ENCODE assay signal across 27 cellular contexts in the genomic region with DNA sequence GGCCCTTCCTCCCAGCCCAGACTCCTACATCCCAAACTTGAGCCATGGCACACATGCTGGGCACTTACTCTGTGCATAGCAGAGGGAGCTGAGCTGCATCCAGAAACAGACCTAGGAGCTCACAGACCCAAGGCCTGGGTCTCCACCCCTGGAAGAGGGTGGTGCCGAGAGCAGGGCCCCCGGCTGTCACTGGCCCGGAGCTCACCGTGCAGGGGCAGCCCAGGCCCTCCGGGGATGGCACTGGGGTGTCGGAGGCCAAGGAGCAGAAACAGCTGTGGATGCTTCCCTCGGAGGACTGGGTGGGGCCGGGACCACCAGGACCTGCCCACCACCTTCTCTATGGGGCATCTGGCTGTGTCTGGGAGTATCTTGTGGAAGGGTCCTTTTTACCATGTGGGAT. TPM values are rescaled to one million over a fixed set of nuclear protein-coding genes. Genes with fewer than 3 reads are reported as not detected.
A peak's percentile ranks its signal among the peaks of the same experiment; 100 is the strongest.
DNase-seq lines count a peak whose midpoint lies in the region; FAIRE-seq and TF ChIP-seq lines count a peak whose summit lies in the region.
"Had no signal": no experiment of that assay in that cellular context is flagged by ENCODE, and none has a peak within 500 bp of the region (broad histone marks: within the 10 kb centered on the region; RNA-seq: fewer than 3 reads in every experiment).

No MANE protein-coding gene starts in this region.

- 84 to 93% (median 84%) methylated on average over 8 of the region's 8 CpGs for WGBS in adipose tissue, 3 donors

- H4K20me1 ChIP-seq in neural progenitor cell (ENCODE audit: low read depth) = no peaks in the 10 kb centered on the region
- H4K20me1 ChIP-seq: BLaER1 had no signal

- H3K27ac Mint-ChIP-seq in activated CD4-positive, alpha-beta T cell treated with anti-CD3 and anti-CD28 coated beads, Interleukin-2, amount 10 ng/mL, durations not matched to agents 24 days and 14 days = peak overlapping the region; percentile 98
- no peak overlapping the region for H3K27ac Mint-ChIP-seq in neural progenitor cell
- H3K27ac Mint-ChIP-seq: progenitor cell of endocrine pancreas had no signal

- no peak overlapping the region for H3K4me3 Mint-ChIP-seq in activated CD4-positive, alpha-beta T cell treated with anti-CD3 and anti-CD28 coated beads, Interleukin-2, amount 10 ng/mL, durations not matched to agents 24 days and 14 days
- H3K4me3 Mint-ChIP-seq in neural progenitor cell = no peak overlapping the region

- FAIRE-seq in GM19239 (lab: Jason Lieb, UNC) = peak; percentile 14
- FAIRE-seq: A204.1, colon, endometrium had no signal

- H3K27ac ChIP-seq in adipose tissue (ENCODE audit: low read depth, low read length) (peak overlapping the region; percentile 0), neural progenitor cell (no peak overlapping the region)
- H3K27ac ChIP-seq: BLaER1, brain microvascular endothelial cell had no signal

- no peak overlapping the region for H3K9ac ChIP-seq in neural progenitor cell
- H3K9ac ChIP-seq: BLaER1 had no signal

- H3K4me1 Mint-ChIP-seq in activated CD4-positive, alpha-beta T cell treated with anti-CD3 and anti-CD28 coated beads, Interleukin-2, amount 10 ng/mL, durations not matched to agents 24 days and 14 days = peaks cover 47% of the 10 kb centered on the region
- H3K4me1 Mint-ChIP-seq in neural progenitor cell = peaks cover 2% of the 10 kb centered on the region

- H3F3A ChIP-seq in neural progenitor cell (ENCODE audit: low read depth) = no peaks in the 10 kb centered on the region

- H3K79me2 ChIP-seq in neural progenitor cell (ENCODE audit: low read depth) = no peaks in the 10 kb centered on the region

- H3K36me3 Mint-ChIP-seq in activated CD4-positive, alpha-beta T cell treated with anti-CD3 and anti-CD28 coated beads, Interleukin-2, amount 10 ng/mL, durations not matched to agents 24 days and 14 days (ENCODE audit: low read depth) = no peaks in the 10 kb centered on the region
- no peaks in the 10 kb centered on the region for H3K36me3 Mint-ChIP-seq in neural progenitor cell
- H3K36me3 Mint-ChIP-seq: activated naive CD4-positive, alpha-beta T cell treated with anti-CD3 and anti-CD28 coated beads, Interleukin-2, amount 50 U/mL, for 24 hours; naive thymus-derived CD8-positive, alpha-beta T cell had no signal

- intact Hi-C loops in activated CD4-positive, alpha-beta T cell treated with anti-CD3 and anti-CD28 coated beads, Interleukin-2, amount 10 ng/mL, durations not matched to agents 24 days and 14 days (cut with micrococcal nuclease) = no loop called here

- no peak for TF ChIP-seq CTCF in neural progenitor cell (IDR thresholded peaks at IDR 0.05)

- no peak overlapping the region for H3K4me2 ChIP-seq in neural progenitor cell
- H3K4me2 ChIP-seq: BLaER1 had no signal

- H3K9me3 Mint-ChIP-seq in activated CD4-positive, alpha-beta T cell treated with anti-CD3 and anti-CD28 coated beads, Interleukin-2, amount 10 ng/mL, durations not matched to agents 24 days and 14 days = no peaks in the 10 kb centered on the region
- no peaks in the 10 kb centered on the region for H3K9me3 Mint-ChIP-seq in neural progenitor cell
- H3K9me3 Mint-ChIP-seq: activated naive CD4-positive, alpha-beta T cell treated with anti-CD3 and anti-CD28 coated beads, Interleukin-2, amount 50 U/mL, for 24 hours; naive thymus-derived CD8-positive, alpha-beta T cell had no signal

- no peaks in the 10 kb centered on the region for H3K27me3 ChIP-seq in neural progenitor cell
- H3K27me3 ChIP-seq: BLaER1 had no signal

- H3K36me3 ChIP-seq in neural progenitor cell = no peaks in the 10 kb centered on the region
- H3K36me3 ChIP-seq: BLaER1, brain microvascular endothelial cell, HAP-1, heart left ventricle had no signal

- H3K27me3 Mint-ChIP-seq in activated CD4-positive, alpha-beta T cell treated with anti-CD3 and anti-CD28 coated beads, Interleukin-2, amount 10 ng/mL, durations not matched to agents 24 days and 14 days = no peaks in the 10 kb centered on the region
- H3K27me3 Mint-ChIP-seq in neural progenitor cell (ENCODE audit: insufficient read depth, low read depth) = peaks cover 8% of the 10 kb centered on the region
- H3K27me3 Mint-ChIP-seq: activated naive CD4-positive, alpha-beta T cell treated with anti-CD3 and anti-CD28 coated beads, Interleukin-2, amount 50 U/mL, for 24 hours had no signal

- H3K4me3 ChIP-seq in neural progenitor cell = no peak overlapping the region
- H3K4me3 ChIP-seq: BLaER1, HAP-1, skin epidermis had no signal

- H2AFZ ChIP-seq in neural progenitor cell (replicated peaks) = no peak overlapping the region

- no peaks in the 10 kb centered on the region for H3K4me1 ChIP-seq in neural progenitor cell
- H3K4me1 ChIP-seq: HAP-1 had no signal

- H3K9me3 ChIP-seq in neural progenitor cell (ENCODE audit: low read depth) = no peaks in the 10 kb centered on the region
- H3K9me3 ChIP-seq: BLaER1, HAP-1, heart left ventricle had no signal

- DNase-seq in activated CD4-positive, alpha-beta T cell treated with anti-CD3 and anti-CD28 coated beads, Interleukin-2, amount 10 ng/mL, durations not matched to agents 24 days and 14 days = no peak
- DNase-seq in activated CD4-positive, alpha-beta T cell treated with anti-CD3 and anti-CD28 coated beads for 4 hours = no peak
- no peak for DNase-seq in GM19239 (ENCODE audit: insufficient read length, low spot score)
- DNase-seq in neural progenitor cell (ENCODE audit: low spot score) = peak; percentile 0
- no peak for DNase-seq in hypothalamus (lab: John Stamatoyannopoulos, UW)
- DNase-seq in hippocampal formation (lab: John Stamatoyannopoulos, UW) = no peak
- DNase-seq in SW480 (ENCODE audit: low spot score) = no peak
- DNase-seq: activated CD4-positive, CD25-positive, alpha-beta regulatory T cell; brain microvascular endothelial cell; heart left ventricle; mammary epithelial cell; naive thymus-derived CD8-positive, alpha-beta T cell; NCI-H146; NCI-H774; PC-3; stimulated activated CD4-positive, alpha-beta T cell treated with anti-CD3 and anti-CD28 coated beads, Interleukin-2, amount 100 ng/mL, for 48 hours had no signal

RNA-seq across cellular contexts. Expression of a gene that starts 4.3 kb away (rescaled TPM):
- not detected in 2 replicates for total RNA-seq in activated CD4-positive, alpha-beta T cell treated with anti-CD3 and anti-CD28 coated beads, Interleukin-2, amount 10 ng/mL, durations not matched to agents 24 days and 14 days
- polyA plus RNA-seq in adipose tissue = 10 to 100 TPM in 2 of 3 donors, under 1 TPM in 1; 0.46 to 22.4 (median 16.5) TPM
- not detected in 2 replicates for total RNA-seq in neural progenitor cell (ENCODE audit: low replicate concordance)
- total RNA-seq: G401; M059J; mammary epithelial cell; naive thymus-derived CD8-positive, alpha-beta T cell; PC-3; progenitor cell of endocrine pancreas had no signal
- polyA plus RNA-seq: mammary epithelial cell; naive thymus-derived CD8-positive, alpha-beta T cell had no signal

RNA-seq across cellular contexts. Expression of a gene that starts 29.1 kb away (rescaled TPM):
- 25.4 and 26.1 TPM in 2 replicates for total RNA-seq in activated CD4-positive, alpha-beta T cell treated with anti-CD3 and anti-CD28 coated beads, Interleukin-2, amount 10 ng/mL, durations not matched to agents 24 days and 14 days
- 1 to 10 TPM in 1 of 3 donors, under 1 TPM in 2; 0.22 to 1.4 (median 0.59) TPM for polyA plus RNA-seq in adipose tissue
- total RNA-seq in neural progenitor cell (ENCODE audit: low replicate concordance) = not detected in 2 replicates

Comparison
In these comparisons a context has a peak if more than half of its experiments do, and no peak if none do; other contexts are left out.
1. RNA of a gene that starts 29.1 kb away (total RNA-seq): 25.4 to 26.1 TPM in activated CD4-positive, alpha-beta T cell treated with anti-CD3 and anti-CD28 coated beads, Interleukin-2, amount 10 ng/mL, durations not matched to agents 24 days and 14 days; not detected in neural progenitor cell; every median in the first group is over 10 times any median in the second.